ENCODE assay signal across 8 cellular contexts in the genomic region with DNA sequence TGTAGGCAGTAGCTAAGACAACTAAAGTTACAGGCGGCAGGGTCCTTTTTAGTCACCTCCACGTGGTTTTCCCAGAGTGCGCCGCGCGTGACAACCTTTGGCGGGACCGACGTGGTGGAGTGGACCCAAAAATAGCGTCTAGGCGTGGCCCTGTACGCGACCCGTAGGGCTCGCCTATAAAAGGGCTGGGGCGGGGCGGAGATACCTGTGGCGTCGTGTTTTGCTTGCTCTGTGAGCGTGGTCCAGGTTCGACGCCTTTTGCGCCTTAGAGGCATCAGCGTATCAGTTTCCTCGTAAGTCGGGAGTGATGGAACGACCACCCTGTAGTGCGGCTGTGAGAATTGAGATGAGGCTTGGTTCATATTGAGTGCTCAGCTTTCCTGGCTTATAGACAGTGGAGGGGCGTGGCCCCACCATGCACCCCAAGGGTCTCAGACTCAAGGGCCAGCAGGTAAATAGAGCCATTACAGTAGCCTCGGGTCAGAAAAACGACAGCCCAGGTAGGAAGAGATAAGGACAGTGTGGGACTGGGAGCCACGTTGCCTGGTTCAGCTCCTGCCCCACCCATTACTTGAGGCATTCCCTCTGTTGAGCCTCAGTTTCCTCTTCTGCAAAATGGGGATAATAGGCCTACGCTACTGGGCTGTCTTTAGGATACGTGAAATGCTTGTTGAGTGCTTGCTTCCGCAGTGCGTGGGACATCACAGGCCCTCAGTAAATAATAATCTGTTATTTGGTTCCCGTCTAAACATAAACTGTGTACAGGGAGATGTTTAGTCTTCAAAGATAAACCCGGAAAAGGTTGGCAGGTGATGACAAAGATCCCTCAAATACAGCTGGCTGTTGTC. TPM values are rescaled to one million over a fixed set of nuclear protein-coding genes. Genes with fewer than 3 reads are reported as not detected.
DNase-seq lines count a peak whose midpoint lies in the region; ATAC-seq, FAIRE-seq and TF ChIP-seq lines count a peak whose summit lies in the region.

No MANE protein-coding gene starts in this region.

- peak overlapping the region; percentile 81 for H3K27ac ChIP-seq in PC-3 (ENCODE audit: low read length)
- peak overlapping the region; percentile 81 to 98 (median 98) for H3K27ac ChIP-seq in gastroesophageal sphincter
- peak overlapping the region; percentile 96 to 99 (median 98) for H3K27ac ChIP-seq in pancreas
- peak overlapping the region; percentile 94 to 97 (median 96) for H3K27ac ChIP-seq in upper lobe of left lung

- H3F3A ChIP-seq in PC-3 (ENCODE audit: low read length, unreplicated experiment): peaks cover 4% of the 10 kb centered on the region

- H3K9me3 ChIP-seq in PC-3 (ENCODE audit: low read length) (no peaks in the 10 kb centered on the region), gastroesophageal sphincter (peaks cover 0 to 8% (median 0%) of the 10 kb centered on the region in 3 donors), pancreas (no peaks in the 10 kb centered on the region), upper lobe of left lung (no peaks in the 10 kb centered on the region)

- intact Hi-C loops in PC-3 (cut with micrococcal nuclease) (loop anchor here (1.0 to 2.0 kb wide), 3 partner anchors 28 to 184 kb away; partner anchors contain the start of gene CARM1), pancreas (cut with DNase I) (loop anchor here in 1 of 3 donors (10.0 kb wide), 1 partner anchor 122 kb away; the partner anchor contains the start of gene DNM2)

- no peak for TF ChIP-seq CTCF in PC-3 (conservative IDR thresholded peaks at IDR 0.05; ENCODE audit: low read depth, low read length)
- no peak for TF ChIP-seq CTCF in gastroesophageal sphincter (IDR thresholded peaks at IDR 0.05)
- TF ChIP-seq CTCF in pancreas (IDR thresholded peaks at IDR 0.05): no peak
- TF ChIP-seq CTCF in upper lobe of left lung (IDR thresholded peaks at IDR 0.05): peak in 1 of 6 experiments; percentile 20

- WGBS in gastroesophageal sphincter (ENCODE audit: low coverage in 1 of 2), 2 donors: 36 to 43% methylated on average over 2 to 11 of the region's 38 CpGs
- WGBS in pancreas, 2 donors: 35 to 36% methylated on average over 38 of the region's 38 CpGs
- WGBS in upper lobe of left lung, 2 donors: 32 to 35% methylated on average over 31 to 38 of the region's 38 CpGs

- H3K9me2 ChIP-seq in PC-3 (replicated peaks; ENCODE audit: low read length): no peaks in the 10 kb centered on the region

- H3K4me1 ChIP-seq in PC-3 (ENCODE audit: insufficient read depth, low read length): peaks cover 16% of the 10 kb centered on the region
- peaks cover 0 to 18% (median 0%) of the 10 kb centered on the region in 3 donors for H3K4me1 ChIP-seq in gastroesophageal sphincter
- peaks cover 0 to 6% (median 3%) of the 10 kb centered on the region in 3 donors for H3K4me1 ChIP-seq in pancreas
- peaks cover 0 to 19% (median 7%) of the 10 kb centered on the region in 4 donors for H3K4me1 ChIP-seq in upper lobe of left lung

- TF ChIP-seq POLR2A in GM12892 (IDR thresholded peaks at IDR 0.05; ENCODE audit: low read depth, low read length) (no peak), gastroesophageal sphincter (IDR thresholded peaks at IDR 0.05) (no peak), upper lobe of left lung (IDR thresholded peaks at IDR 0.05) (peak in 1 of 4 donors; percentile 13)

- H2AFZ ChIP-seq in PC-3 (ENCODE audit: low read length): peak overlapping the region; percentile 92

- H3K27me3 ChIP-seq in PC-3 (ENCODE audit: low read length) (no peaks in the 10 kb centered on the region), gastroesophageal sphincter (no peaks in the 10 kb centered on the region), pancreas (no peaks in the 10 kb centered on the region), upper lobe of left lung (no peaks in the 10 kb centered on the region)

- CTCF ChIA-PET in PC-3 (lab: Charles Lee): interaction anchor here (1.0 to 1.6 kb wide), 4 partner anchors 28 to 119 kb away, joined by 9 to 25 read pairs (median 17); partner anchors contain the start of genes CARM1 and DNM2

- ATAC-seq in HG03460 (IDR thresholded peaks at IDR 0.05; ENCODE audit: unreplicated experiment): peak; percentile 20
- ATAC-seq in PC-3: no peak; the same call in 1 of the 2 replicates
- peak; percentile 39 for ATAC-seq in gastroesophageal sphincter
- ATAC-seq in pancreas: peak; percentile 43 to 50 (median 46)
- ATAC-seq in upper lobe of left lung (ENCODE audit: low FRiP score in 2 of 2): peak; percentile 69 to 72
- ATAC-seq in HG02973 (IDR thresholded peaks at IDR 0.05; ENCODE audit: unreplicated experiment): no peak

- POLR2A ChIA-PET in PC-3 (lab: Charles Lee; ENCODE audit: unreplicated experiment): interaction anchor here (0.5 to 1.2 kb wide), 4 partner anchors 37 to 327 kb away, joined by 3 to 4 read pairs (median 4); no protein-coding TSS in a partner anchor

- H4K20me1 ChIP-seq in PC-3 (ENCODE audit: low read length): no peaks in the 10 kb centered on the region

- peaks cover 13% of the 10 kb centered on the region; the same call in 1 of the 2 replicates for H3K36me3 ChIP-seq in PC-3 (ENCODE audit: low read depth, low read length)
- peaks cover 0 to 25% of the 10 kb centered on the region in 2 donors for H3K36me3 ChIP-seq in gastroesophageal sphincter
- peaks cover 0 to 8% (median 0%) of the 10 kb centered on the region in 3 donors for H3K36me3 ChIP-seq in pancreas
- H3K36me3 ChIP-seq in upper lobe of left lung: peaks cover 5 to 27% (median 23%) of the 10 kb centered on the region in 4 donors

- H3K4me3 ChIP-seq in PC-3 (ENCODE audit: low read length) (peak overlapping the region; percentile 69), gastroesophageal sphincter (peak overlapping the region; percentile 44 to 84), pancreas (peak overlapping the region; percentile 10 to 72 (median 62)), upper lobe of left lung (peak overlapping the region; percentile 31 to 84 (median 58))

- peak overlapping the region; percentile 84 for H3K4me2 ChIP-seq in PC-3 (ENCODE audit: low read length)

- H3K9ac ChIP-seq in PC-3 (ENCODE audit: low read length): peak overlapping the region; percentile 89

- BruUV-seq in PC-3 (replicated peaks; lab: Mats Ljungman, UMichigan): TSS peak; percentile 61

- FAIRE-seq in GM12892 (lab: Jason Lieb, UNC) (no peak), pancreas (lab: Jason Lieb, UNC) (no peak)

- DNase-seq in GM12892 (ENCODE audit: insufficient read length) (peak; percentile 78), PC-3 (no peak), pancreas (peak; percentile 85 to 94 (median 88)), upper lobe of left lung (peak; percentile 79 to 89)
- DNase-seq in activated T-helper 9 cell treated with anti-CD3 and anti-CD28 coated beads, Interleukin-2, amount 50 U/mL, for 16 hours (ENCODE audit: low read depth): peak; percentile 65

- H3K79me2 ChIP-seq in PC-3 (ENCODE audit: low read length): no peaks in the 10 kb centered on the region

- TF ChIP-seq EP300 in gastroesophageal sphincter (IDR thresholded peaks at IDR 0.05): no peak
- TF ChIP-seq EP300 in upper lobe of left lung (IDR thresholded peaks at IDR 0.05): peak in 1 of 4 donors; percentile 41

RNA-seq across cellular contexts. Expression of gene TMED1, which starts 0.7 kb away (rescaled TPM):
- polyA plus RNA-seq in GM12892 (2012; ENCODE audit: missing spikeins): 10.2 TPM
- total RNA-seq in PC-3 (2014; rRNA removed) (81.2 and 94.6 TPM in 2 replicates), gastroesophageal sphincter (10 to 100 TPM; 15.4 to 36.9 (median 31.7) TPM), pancreas (10 to 100 TPM; 13.6 to 22.6 (median 18.7) TPM), upper lobe of left lung (10 to 100 TPM; 11.3 to 40.7 (median 25.1) TPM)
- 10 to 100 TPM; 19.3 to 32.3 TPM for polyA plus RNA-seq in pancreas

RNA-seq across cellular contexts. Expression of gene C19orf38, which starts 11.5 kb away (rescaled TPM):
- 5.8 TPM for polyA plus RNA-seq in GM12892 (2012; ENCODE audit: missing spikeins)
- total RNA-seq in PC-3 (2014; rRNA removed): 0.07 and 0.63 TPM in 2 replicates
- 1 to 10 TPM in 2 of 4 donors, under 1 TPM in 1, not detected in 1; 0.89 to 3.1 (median 2.1) TPM for total RNA-seq in gastroesophageal sphincter
- total RNA-seq in pancreas: under 1 TPM in 5 of 6 donors, not detected in 1; 0.47 to 1.00 (median 0.75) TPM
- polyA plus RNA-seq in pancreas: under 1 TPM; 0.31 to 0.99 TPM
- 10 to 100 TPM in 2 of 6 donors, 1 to 10 TPM in 4; 2.8 to 26.2 (median 6.8) TPM for total RNA-seq in upper lobe of left lung

RNA-seq across cellular contexts. Expression of gene CARM1, which starts 34.7 kb away (rescaled TPM):
- polyA plus RNA-seq in GM12892 (2012; ENCODE audit: missing spikeins): 43.0 TPM
- total RNA-seq in PC-3 (2014; rRNA removed) (56.2 and 57.1 TPM in 2 replicates), gastroesophageal sphincter (10 to 100 TPM; 17.0 to 37.1 (median 18.8) TPM), pancreas (10 to 100 TPM; 13.0 to 24.7 (median 16.0) TPM), upper lobe of left lung (10 to 100 TPM; 19.0 to 30.6 (median 25.3) TPM)
- 10 to 100 TPM; 16.6 to 21.1 TPM for polyA plus RNA-seq in pancreas

Comparison
In these comparisons a context has a peak if more than half of its experiments do, and no peak if none do; other contexts are left out.
1. ATAC-seq: peak in HG03460 (single experiment), gastroesophageal sphincter (single experiment), pancreas (4 of 4) and upper lobe of left lung (2 of 2); none in PC-3 (single experiment) and HG02973 (single experiment).
2. Peak in every context shown above with its lines, with median percentiles within 50 percentile points of each other: H3K27ac ChIP-seq and H3K4me3 ChIP-seq.